In the genomic region with DNA sequence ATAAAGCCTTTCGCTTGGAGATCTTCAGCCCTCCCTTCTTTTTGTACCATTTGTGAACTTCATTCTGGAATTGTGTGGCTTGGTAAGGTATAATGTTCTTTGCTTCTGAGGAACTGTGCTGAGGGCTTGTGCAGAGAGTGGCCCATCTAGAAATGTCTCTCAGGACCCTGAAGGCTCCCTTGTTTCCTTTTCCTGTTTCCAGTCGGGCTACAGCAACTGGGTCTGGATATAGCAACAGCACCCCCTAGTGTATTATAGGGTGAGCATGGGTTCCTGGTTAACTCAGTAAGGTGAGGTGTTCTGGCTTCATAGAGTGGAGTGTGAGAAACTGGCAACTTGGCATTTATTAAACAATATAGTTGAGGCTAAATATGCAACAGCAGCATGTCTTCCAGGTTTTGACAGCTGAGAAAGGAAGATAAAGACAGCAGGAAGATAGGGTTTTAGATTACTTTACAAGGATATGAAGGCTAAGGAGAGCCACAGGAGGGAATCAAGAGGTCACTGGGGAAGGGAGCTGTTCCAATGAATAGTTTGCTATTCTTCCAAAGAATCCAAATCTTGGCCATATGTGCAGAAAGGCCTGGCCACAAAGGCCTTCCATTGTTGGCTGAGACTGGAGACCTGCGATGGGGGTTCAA, we compare ENCODE assay signal across 8 cellular contexts. TPM values are rescaled to one million over a fixed set of nuclear protein-coding genes. Genes with fewer than 3 reads are reported as not detected.
DNase-seq lines count a peak whose midpoint lies in the region; ATAC-seq, FAIRE-seq and TF ChIP-seq lines count a peak whose summit lies in the region.

No MANE protein-coding gene starts in this region.

- TF ChIP-seq RAD21 in H1 (IDR thresholded peaks at IDR 0.05 in 1 of 2, conservative IDR thresholded peaks at IDR 0.05 in 1 of 2; ENCODE audit: low read depth in 2 of 2, low read length in 2 of 2): peak; percentile 97 to 98

- peak; percentile 68 for FAIRE-seq in H1 (lab: Jason Lieb, UNC)

- no peaks in the 10 kb centered on the region for H3K36me3 Mint-ChIP-seq in CD8-positive, alpha-beta memory T cell
- H3K36me3 Mint-ChIP-seq in activated CD4-positive, alpha-beta T cell treated with anti-CD3 and anti-CD28 coated beads, Interleukin-2, amount 10 ng/mL, durations not matched to agents 7 days and 5 days (ENCODE audit: low read depth): no peaks in the 10 kb centered on the region

- no peak overlapping the region for H3K4me3 Mint-ChIP-seq in CD8-positive, alpha-beta memory T cell
- H3K4me3 Mint-ChIP-seq in activated CD4-positive, alpha-beta T cell treated with anti-CD3 and anti-CD28 coated beads, Interleukin-2, amount 10 ng/mL, durations not matched to agents 7 days and 5 days: no peak overlapping the region
- H3K4me3 Mint-ChIP-seq in stimulated activated naive CD8-positive, alpha-beta T cell treated with anti-CD3 and anti-CD28 coated beads, Interleukin-15, amount 100 ng/mL, for 72 hours: no peak overlapping the region

- H3K4me1 Mint-ChIP-seq in CD8-positive, alpha-beta memory T cell: no peaks in the 10 kb centered on the region
- H3K4me1 Mint-ChIP-seq in activated CD4-positive, alpha-beta T cell treated with anti-CD3 and anti-CD28 coated beads, Interleukin-2, amount 10 ng/mL, durations not matched to agents 7 days and 5 days: no peaks in the 10 kb centered on the region
- no peaks in the 10 kb centered on the region for H3K4me1 Mint-ChIP-seq in stimulated activated naive CD8-positive, alpha-beta T cell treated with anti-CD3 and anti-CD28 coated beads, Interleukin-15, amount 100 ng/mL, for 72 hours

- H2AFZ ChIP-seq in H1 (ENCODE audit: low read length): peak overlapping the region; percentile 95

- no peak overlapping the region for H3K23ac ChIP-seq in H1 (ENCODE audit: insufficient read length)
- H3K23ac ChIP-seq in mesendoderm (ENCODE audit: low read length): no peak overlapping the region

- no peaks in the 10 kb centered on the region for H3K79me1 ChIP-seq in H1 (ENCODE audit: low read depth, low read length)
- H3K79me1 ChIP-seq in mesendoderm (ENCODE audit: low read length): no peaks in the 10 kb centered on the region

- peaks cover 0 to 6% of the 10 kb centered on the region in 2 donors for H3K27me3 Mint-ChIP-seq in CD8-positive, alpha-beta memory T cell
- peaks cover 2% of the 10 kb centered on the region for H3K27me3 Mint-ChIP-seq in activated CD4-positive, alpha-beta T cell treated with anti-CD3 and anti-CD28 coated beads, Interleukin-2, amount 10 ng/mL, durations not matched to agents 7 days and 5 days
- no peaks in the 10 kb centered on the region for H3K27me3 Mint-ChIP-seq in stimulated activated naive CD8-positive, alpha-beta T cell treated with anti-CD3 and anti-CD28 coated beads, Interleukin-15, amount 100 ng/mL, for 72 hours

- no peak overlapping the region for H3K4me3 ChIP-seq in CD8-positive, alpha-beta memory T cell (ENCODE audit: low read length)
- no peak overlapping the region for H3K4me3 ChIP-seq in H1 (ENCODE audit: extremely low read depth in 1 of 4, insufficient read depth in 2 of 4, low read depth in 3 of 4, low read length in 4 of 4)
- H3K4me3 ChIP-seq in mesendoderm (ENCODE audit: low read length): no peak overlapping the region

- 63% methylated on average over 3 of the region's 3 CpGs; no CpG with 5 or more reads in 1 of the 2 experiments for WGBS in H1 (ENCODE audit: extremely low coverage in 1 of 2, insufficient coverage in 1 of 2, insufficient read length in 1 of 2, insufficient replicate concordance in 2 of 2, low coverage in 1 of 2, low lambda C conversion rate in 2 of 2, missing lambda C conversion rate in 1 of 2), 2 experiments
- no CpG with 5 or more reads among the region's 3 CpGs for WGBS in mesendoderm (ENCODE audit: extremely low coverage, insufficient coverage, low lambda C conversion rate)

- peak; percentile 6 to 90 (median 84) for TF ChIP-seq CTCF in H1 (IDR thresholded peaks at IDR 0.05; ENCODE audit: control extremely low read depth in 1 of 3, insufficient read depth in 1 of 3, low read depth in 1 of 3, low read length in 3 of 3)

- H4K91ac ChIP-seq in H1 (replicated peaks; ENCODE audit: insufficient read length, low read length): no peak overlapping the region

- no peak overlapping the region for H3K14ac ChIP-seq in H1 (ENCODE audit: insufficient read length)

- H2BK15ac ChIP-seq in H1 (ENCODE audit: low read length) (no peak overlapping the region), mesendoderm (replicated peaks; ENCODE audit: low read depth) (peak overlapping the region; percentile 79)

- CTCF ChIA-PET in CD8-positive, alpha-beta memory T cell (lab: Charles Lee): interaction anchor here (0.8 to 6.0 kb wide), 13 partner anchors 9 to 742 kb away, joined by 3 to 75 read pairs (median 7); partner anchors contain the start of gene ARHGAP5
- CTCF ChIA-PET in activated CD4-positive, alpha-beta T cell treated with anti-CD3 and anti-CD28 coated beads, Interleukin-2, amount 10 ng/mL, durations not matched to agents 7 days and 5 days (lab: Charles Lee): interaction anchor here (0.8 to 2.4 kb wide), 3 partner anchors 9 to 325 kb away, joined by 3 to 8 read pairs (median 4); no protein-coding TSS in a partner anchor
- CTCF ChIA-PET in H1 (lab: Charles Lee; ENCODE audit: partially characterized antibody): interaction anchor here (0.6 to 3.8 kb wide), 38 partner anchors 9 to 1035 kb away, joined by 3 to 20 read pairs (median 3); partner anchors contain the start of gene RNU6-8

- no peak overlapping the region for H3K27ac Mint-ChIP-seq in CD8-positive, alpha-beta memory T cell
- H3K27ac Mint-ChIP-seq in activated CD4-positive, alpha-beta T cell treated with anti-CD3 and anti-CD28 coated beads, Interleukin-2, amount 10 ng/mL, durations not matched to agents 7 days and 5 days: no peak overlapping the region
- H3K27ac Mint-ChIP-seq in stimulated activated naive CD8-positive, alpha-beta T cell treated with anti-CD3 and anti-CD28 coated beads, Interleukin-15, amount 100 ng/mL, for 72 hours: no peak overlapping the region

- no peaks in the 10 kb centered on the region for H3K9me3 Mint-ChIP-seq in CD8-positive, alpha-beta memory T cell
- H3K9me3 Mint-ChIP-seq in activated CD4-positive, alpha-beta T cell treated with anti-CD3 and anti-CD28 coated beads, Interleukin-2, amount 10 ng/mL, durations not matched to agents 7 days and 5 days: no peaks in the 10 kb centered on the region
- no peaks in the 10 kb centered on the region for H3K9me3 Mint-ChIP-seq in stimulated activated naive CD8-positive, alpha-beta T cell treated with anti-CD3 and anti-CD28 coated beads, Interleukin-15, amount 100 ng/mL, for 72 hours

- H4K5ac ChIP-seq in H1 (ENCODE audit: insufficient read length, low read depth, low read length) (no peak overlapping the region), mesendoderm (ENCODE audit: low read length) (peak overlapping the region; percentile 59)

- no peaks in the 10 kb centered on the region for H3K36me3 ChIP-seq in CD8-positive, alpha-beta memory T cell (ENCODE audit: insufficient read depth, low read length)
- H3K36me3 ChIP-seq in H1 (ENCODE audit: control insufficient read depth in 2 of 4, insufficient read depth in 4 of 4, low read length in 3 of 4): no peaks in the 10 kb centered on the region
- no peaks in the 10 kb centered on the region for H3K36me3 ChIP-seq in mesendoderm (ENCODE audit: control insufficient read depth, insufficient read depth, low read length)

- TF ChIP-seq POLR2A in H1 (IDR thresholded peaks at IDR 0.05; ENCODE audit: control extremely low read depth in 1 of 2, low read depth in 2 of 2, low read length in 2 of 2): no peak

- H3K18ac ChIP-seq in H1 (ENCODE audit: extremely low read depth, low read length) (no peak overlapping the region), mesendoderm (ENCODE audit: low read length) (peak overlapping the region; percentile 88)

- no peak overlapping the region for H3K9ac ChIP-seq in H1 (replicated peaks in 1 of 4; ENCODE audit: extremely low read depth in 1 of 4, low read depth in 3 of 4, low read length in 3 of 4)
- no peak overlapping the region for H3K9ac ChIP-seq in mesendoderm (ENCODE audit: low read length)

- ATAC-seq in GM19328 (IDR thresholded peaks at IDR 0.05; ENCODE audit: unreplicated experiment) (peak; percentile 70), HG03460 (IDR thresholded peaks at IDR 0.05; ENCODE audit: unreplicated experiment) (peak; percentile 72)
- ATAC-seq in stimulated activated naive CD8-positive, alpha-beta T cell treated with anti-CD3 and anti-CD28 coated beads, Interleukin-15, amount 100 ng/mL, for 72 hours: peak; percentile 93

- H4K20me1 ChIP-seq in H1 (replicated peaks in 1 of 2; ENCODE audit: control insufficient read depth in 1 of 2, insufficient read depth in 2 of 2, low read length in 2 of 2): no peaks in the 10 kb centered on the region

- H4K8ac ChIP-seq in H1 (ENCODE audit: extremely low read depth, insufficient read depth, low read length) (no peak overlapping the region), mesendoderm (ENCODE audit: low read depth, low read length) (peak overlapping the region; percentile 82)

- H3K9me3 ChIP-seq in CD8-positive, alpha-beta memory T cell (ENCODE audit: low read length): no peaks in the 10 kb centered on the region
- H3K9me3 ChIP-seq in H1 (ENCODE audit: insufficient read depth in 2 of 2, low read depth in 1 of 2, low read length in 1 of 2): no peaks in the 10 kb centered on the region

- H3K79me2 ChIP-seq in H1 (ENCODE audit: control insufficient read depth in 1 of 2, insufficient read depth in 2 of 2, low read length in 2 of 2) (no peaks in the 10 kb centered on the region), mesendoderm (ENCODE audit: control insufficient read depth, insufficient read depth, low read length) (no peaks in the 10 kb centered on the region)

- H3K4ac ChIP-seq in H1 (replicated peaks; ENCODE audit: insufficient read length, low read depth, low read length) (no peak overlapping the region), mesendoderm (ENCODE audit: low read depth, low read length) (no peak overlapping the region)

- H2BK5ac ChIP-seq in H1 (ENCODE audit: low read depth, low read length): no peak overlapping the region
- peak overlapping the region; percentile 21 for H2BK5ac ChIP-seq in mesendoderm (ENCODE audit: low read length)

- H3K4me1 ChIP-seq in CD8-positive, alpha-beta memory T cell (ENCODE audit: insufficient read depth, low read length): no peaks in the 10 kb centered on the region
- no peaks in the 10 kb centered on the region for H3K4me1 ChIP-seq in H1 (replicated peaks in 1 of 4; ENCODE audit: control insufficient read depth in 3 of 4, insufficient read depth in 4 of 4, low read length in 3 of 4)
- H3K4me1 ChIP-seq in mesendoderm (ENCODE audit: control insufficient read depth, low read depth, low read length): no peaks in the 10 kb centered on the region

- H3K56ac ChIP-seq in H1 (replicated peaks; ENCODE audit: insufficient read length, low read depth, low read length): no peak overlapping the region
- peak overlapping the region; percentile 47 for H3K56ac ChIP-seq in mesendoderm (ENCODE audit: low read length)

- H3K4me2 ChIP-seq in H1 (ENCODE audit: insufficient read depth in 1 of 2, low read depth in 2 of 2, low read length in 2 of 2) (no peak overlapping the region), mesendoderm (ENCODE audit: low read length) (no peak overlapping the region)

- no peak overlapping the region for H2BK12ac ChIP-seq in H1 (ENCODE audit: low read depth, low read length)

- H3K27ac ChIP-seq in CD8-positive, alpha-beta memory T cell (ENCODE audit: low read depth, low read length): no peak overlapping the region
- H3K27ac ChIP-seq in H1 (ENCODE audit: low read depth, low read length): no peak overlapping the region
- H3K27ac ChIP-seq in mesendoderm (ENCODE audit: low read depth, low read length): no peak overlapping the region

- H3K23me2 ChIP-seq in H1 (ENCODE audit: low read depth, low read length): no peaks in the 10 kb centered on the region

- H2BK120ac ChIP-seq in H1 (replicated peaks; ENCODE audit: low read depth, low read length): no peak overlapping the region
- no peak overlapping the region for H2BK120ac ChIP-seq in mesendoderm (ENCODE audit: low read depth, low read length)

- H3K27me3 ChIP-seq in CD8-positive, alpha-beta memory T cell (ENCODE audit: insufficient read depth, low read length, poor library complexity, severe bottlenecking): no peaks in the 10 kb centered on the region
- H3K27me3 ChIP-seq in H1 (replicated peaks in 1 of 4; ENCODE audit: control insufficient read depth in 3 of 4, extremely low read depth in 1 of 4, insufficient read depth in 3 of 4, low read length in 3 of 4): no peaks in the 10 kb centered on the region
- H3K27me3 ChIP-seq in mesendoderm (ENCODE audit: insufficient read depth, low read length, poor library complexity): no peaks in the 10 kb centered on the region

- TF ChIP-seq EP300 in H1 (IDR thresholded peaks at IDR 0.05; ENCODE audit: borderline replicate concordance in 1 of 2, low read depth in 2 of 2, low read length in 2 of 2): no peak

- peak in 4 of 5 donors; percentile 20 to 66 (median 60) for DNase-seq in CD8-positive, alpha-beta memory T cell
- DNase-seq in NCI-H460 (ENCODE audit: extremely low read depth, low read depth): peak; percentile 73
- DNase-seq in activated CD4-positive, alpha-beta T cell treated with anti-CD3 and anti-CD28 coated beads, Interleukin-2, amount 10 ng/mL, durations not matched to agents 7 days and 5 days: peak; percentile 68
- peak in 1 of 2 experiments; percentile 53 for DNase-seq in H1 (ENCODE audit: low read depth in 1 of 2, low spot score in 2 of 2)
- DNase-seq in mesendoderm: peak; percentile 86
- DNase-seq in stimulated activated naive CD8-positive, alpha-beta T cell treated with anti-CD3 and anti-CD28 coated beads, Interleukin-15, amount 100 ng/mL, for 72 hours: peak; percentile 41 to 54

- H2AK5ac ChIP-seq in H1 (ENCODE audit: low read depth, low read length): no peak overlapping the region
- no peak overlapping the region for H2AK5ac ChIP-seq in mesendoderm (ENCODE audit: low read length)

- H2BK20ac ChIP-seq in H1 (ENCODE audit: low read length): no peak overlapping the region

- POLR2A ChIA-PET in CD8-positive, alpha-beta memory T cell (lab: Charles Lee): interaction anchor here (1.2 kb wide), 1 partner anchor 176 kb away, joined by 3 read pairs; no protein-coding TSS in a partner anchor
- POLR2A ChIA-PET in activated CD4-positive, alpha-beta T cell treated with anti-CD3 and anti-CD28 coated beads, Interleukin-2, amount 10 ng/mL, durations not matched to agents 7 days and 5 days (lab: Charles Lee): no interaction called here
- POLR2A ChIA-PET in H1 (lab: Charles Lee; ENCODE audit: partially characterized antibody): no interaction called here

RNA-seq across cellular contexts. Expression of gene RNU6-8, which starts 49.1 kb away (rescaled TPM):
- total RNA-seq in CD8-positive, alpha-beta memory T cell: not detected
- polyA plus RNA-seq in CD8-positive, alpha-beta memory T cell: not detected
- total RNA-seq in NCI-H460 (2014; rRNA removed; shearing (Covaris generic)): not detected in 2 replicates
- not detected in 2 replicates for polyA plus RNA-seq in NCI-H460 (2014; cell fraction: nucleus; rRNA removed)
- not detected for total RNA-seq in activated CD4-positive, alpha-beta T cell treated with anti-CD3 and anti-CD28 coated beads, Interleukin-2, amount 10 ng/mL, durations not matched to agents 7 days and 5 days
- not detected in 2 replicates for total RNA-seq in H1 (2021; fragmentation: NEBNext Ultra II Directional; extraction: Animal tissue kit (Norgen Biotek cat#: 25700))
- polyA plus RNA-seq in H1 (2011; rRNA removed): not detected in 2 replicates
- polyA plus RNA-seq in H1 (2011; cell fraction: cytosol; rRNA removed): not detected
- not detected for polyA plus RNA-seq in H1 (2011; cell fraction: nucleus; rRNA removed)
- not detected in 4 replicates for polyA plus RNA-seq in H1 (2012, experiment 1 of 2)
- polyA plus RNA-seq in H1 (2012, experiment 2 of 2): not detected
- not detected for polyA plus RNA-seq in H1 (2013, experiment 1 of 2)
- not detected for polyA plus RNA-seq in H1 (2013, experiment 2 of 2)
- polyA minus RNA-seq in H1 (2011; rRNA and poly(A)+ RNA removed): under 0.01 TPM in 2 replicates
- not detected for polyA minus RNA-seq in H1 (2011; cell fraction: cytosol; rRNA and poly(A)+ RNA removed)
- not detected for polyA minus RNA-seq in H1 (2011; cell fraction: nucleus; rRNA and poly(A)+ RNA removed)
- not detected for polyA plus RNA-seq in mesendoderm (2013, experiment 1 of 2)
- polyA plus RNA-seq in mesendoderm (2013, experiment 2 of 2): not detected

RNA-seq across cellular contexts. Expression of gene RNU6-7, which starts 50.3 kb away (rescaled TPM):
- not detected for total RNA-seq in CD8-positive, alpha-beta memory T cell
- polyA plus RNA-seq in CD8-positive, alpha-beta memory T cell: not detected
- not detected in 2 replicates for total RNA-seq in NCI-H460 (2014; rRNA removed; shearing (Covaris generic))
- polyA plus RNA-seq in NCI-H460 (2014; cell fraction: nucleus; rRNA removed): not detected in 2 replicates
- total RNA-seq in activated CD4-positive, alpha-beta T cell treated with anti-CD3 and anti-CD28 coated beads, Interleukin-2, amount 10 ng/mL, durations not matched to agents 7 days and 5 days: not detected
- not detected in 2 replicates for total RNA-seq in H1 (2021; fragmentation: NEBNext Ultra II Directional; extraction: Animal tissue kit (Norgen Biotek cat#: 25700))
- not detected in 2 replicates for polyA plus RNA-seq in H1 (2011; rRNA removed)
- polyA plus RNA-seq in H1 (2011; cell fraction: cytosol; rRNA removed): not detected
- polyA plus RNA-seq in H1 (2011; cell fraction: nucleus; rRNA removed): not detected
- polyA plus RNA-seq in H1 (2012, experiment 1 of 2): not detected in 4 replicates
- not detected for polyA plus RNA-seq in H1 (2012, experiment 2 of 2)
- polyA plus RNA-seq in H1 (2013, experiment 1 of 2): not detected
- not detected for polyA plus RNA-seq in H1 (2013, experiment 2 of 2)
- polyA minus RNA-seq in H1 (2011; rRNA and poly(A)+ RNA removed): under 0.01 TPM in 2 replicates
- polyA minus RNA-seq in H1 (2011; cell fraction: cytosol; rRNA and poly(A)+ RNA removed): not detected
- polyA minus RNA-seq in H1 (2011; cell fraction: nucleus; rRNA and poly(A)+ RNA removed): not detected
- polyA plus RNA-seq in mesendoderm (2013, experiment 1 of 2): not detected
- polyA plus RNA-seq in mesendoderm (2013, experiment 2 of 2): not detected
